In the genomic region with DNA sequence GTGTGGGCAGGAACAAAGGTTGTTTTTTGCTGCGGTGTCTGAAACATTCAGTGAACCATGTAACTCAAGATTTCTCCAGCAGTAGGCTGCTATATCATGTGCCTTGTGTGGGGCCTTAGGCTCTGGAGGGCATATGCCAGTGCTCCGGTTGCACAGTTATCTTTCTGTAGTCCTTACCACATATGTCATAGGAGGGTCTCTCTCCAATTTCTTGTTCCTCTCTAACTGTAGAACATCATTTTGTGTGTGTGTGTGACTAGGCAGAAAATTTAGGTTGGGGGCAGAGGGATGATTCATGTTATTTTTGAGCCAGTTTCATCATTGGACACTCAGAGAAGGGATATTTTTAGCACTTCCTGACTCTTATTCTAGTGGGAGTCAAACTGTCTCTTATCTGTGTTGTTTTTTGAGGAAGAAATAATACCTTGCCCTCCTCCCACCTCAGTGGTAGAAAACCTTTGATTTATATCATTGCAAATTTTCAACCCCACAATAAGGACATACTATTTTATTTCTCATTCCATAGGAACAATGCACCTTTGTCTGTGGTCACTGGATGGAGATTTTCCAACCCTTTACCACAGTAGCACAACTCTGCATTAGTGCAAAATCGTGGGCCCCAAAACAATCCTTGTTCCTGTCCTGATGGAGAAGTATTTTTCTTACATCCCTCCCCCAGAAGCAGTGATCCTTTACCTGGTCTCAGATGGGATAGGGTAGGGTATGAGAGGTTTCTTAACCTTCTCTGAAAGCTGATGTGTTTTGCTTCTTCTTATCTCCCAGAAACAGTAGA, we compare ENCODE assay signal across 16 cellular contexts.
DNase-seq lines count a peak whose midpoint lies in the region; ATAC-seq and TF ChIP-seq lines count a peak whose summit lies in the region.
"Had no signal": no experiment of that assay in that cellular context is flagged by ENCODE, and none has a peak within 500 bp of the region (broad histone marks: within the 10 kb centered on the region; RNA-seq: fewer than 3 reads in every experiment).

No MANE protein-coding gene starts in this region.

- H3K36me3 Mint-ChIP-seq in nephron (ENCODE audit: low read depth): no peaks in the 10 kb centered on the region
- H3K36me3 Mint-ChIP-seq: brain; CD4-positive, CD25-positive, alpha-beta regulatory T cell had no signal

- H3K27ac Mint-ChIP-seq in nephron: peak overlapping the region; percentile 44 to 86 (median 45)
- H3K27ac Mint-ChIP-seq: activated T-helper 17 cell treated with anti-CD3 and anti-CD28 coated beads, Interleukin-2, amount 50 U/mL, for 72 hours; brain; CD4-positive, CD25-positive, alpha-beta regulatory T cell; T-helper 1 cell treated with Interleukin-12 subunit alpha and Interleukin-12 subunit beta and Interleukin-4 antibody, amounts not matched to agents 30 μg/mL and 1 μg/mL, for 36 hours had no signal

- H3K9me3 Mint-ChIP-seq in nephron: peaks cover 3% of the 10 kb centered on the region
- H3K9me3 Mint-ChIP-seq: activated T-helper 17 cell treated with anti-CD3 and anti-CD28 coated beads, Interleukin-2, amount 50 U/mL, for 72 hours; CD4-positive, CD25-positive, alpha-beta regulatory T cell; T-helper 1 cell treated with Interleukin-12 subunit alpha and Interleukin-12 subunit beta and Interleukin-4 antibody, amounts not matched to agents 30 μg/mL and 1 μg/mL, for 36 hours had no signal

- no peak overlapping the region for H3K4me3 ChIP-seq in brain microvascular endothelial cell (ENCODE audit: low read depth, low read length)
- H3K4me3 ChIP-seq: suprapubic skin had no signal

- TF ChIP-seq CTCF in brain microvascular endothelial cell (IDR thresholded peaks at IDR 0.05; ENCODE audit: low read depth, low read length, missing control alignments) (no peak), nephron (IDR thresholded peaks at IDR 0.05; ENCODE audit: unreplicated experiment in 3 of 3) (no peak)

- DNase-seq in Daoy (ENCODE audit: low read depth) (peak; percentile 40), NCI-H2171 (lab: John Stamatoyannopoulos, UW) (peak; percentile 58), brain microvascular endothelial cell (peak; percentile 36), NCI-H345 (lab: John Stamatoyannopoulos, UW) (no peak)
- DNase-seq: activated CD4-positive, alpha-beta T cell treated with anti-CD3 and anti-CD28 coated beads for 48 hours; CD4-positive, CD25-positive, alpha-beta regulatory T cell; NCI-H1436 treated with DMSO at 0.1 percent for 48 hours had no signal

- in situ Hi-C loops in brain microvascular endothelial cell (cut with HindIII; ENCODE audit: low pct_ligation_motif_present, low sequenced_read_pairs): no loop called here

- ATAC-seq in HG02840 (IDR thresholded peaks at IDR 0.05; ENCODE audit: low FRiP score, unreplicated experiment): no peak
- ATAC-seq in GM19328 (IDR thresholded peaks at IDR 0.05; ENCODE audit: unreplicated experiment): no peak
- no peak for ATAC-seq in GM18511 (IDR thresholded peaks at IDR 0.05; ENCODE audit: unreplicated experiment)
- ATAC-seq: activated T-helper 17 cell treated with anti-CD3 and anti-CD28 coated beads, Interleukin-2, amount 50 U/mL, for 72 hours; sciatic nerve had no signal

- H3K4me1 Mint-ChIP-seq in nephron: peaks cover 17% of the 10 kb centered on the region
- H3K4me1 Mint-ChIP-seq: activated T-helper 17 cell treated with anti-CD3 and anti-CD28 coated beads, Interleukin-2, amount 50 U/mL, for 72 hours; CD4-positive, CD25-positive, alpha-beta regulatory T cell had no signal

- H3K27ac ChIP-seq in brain microvascular endothelial cell: peak overlapping the region; percentile 18
- H3K27ac ChIP-seq: suprapubic skin had no signal

- no peaks in the 10 kb centered on the region for H3K36me3 ChIP-seq in brain microvascular endothelial cell (replicated peaks)
- H3K36me3 ChIP-seq: suprapubic skin had no signal

- no peaks in the 10 kb centered on the region for H3K27me3 ChIP-seq in brain microvascular endothelial cell (replicated peaks)

- H3K4me3 Mint-ChIP-seq in nephron: peak overlapping the region in 1 of 3 experiments; percentile 22
- H3K4me3 Mint-ChIP-seq: activated T-helper 17 cell treated with anti-CD3 and anti-CD28 coated beads, Interleukin-2, amount 50 U/mL, for 72 hours; brain; CD4-positive, CD25-positive, alpha-beta regulatory T cell; T-helper 1 cell treated with Interleukin-12 subunit alpha and Interleukin-12 subunit beta and Interleukin-4 antibody, amounts not matched to agents 30 μg/mL and 1 μg/mL, for 36 hours had no signal

- H3K27me3 Mint-ChIP-seq in nephron (ENCODE audit: low read depth): no peaks in the 10 kb centered on the region
- H3K27me3 Mint-ChIP-seq: brain had no signal
